Comparison of ENCODE assay signal across 23 cellular contexts in genomic region chr15:26132786-26133185, GRCh38.
A peak's percentile ranks its signal among the peaks of the same experiment; 100 is the strongest.
DNase-seq lines count a peak whose midpoint lies in the region; ATAC-seq and TF ChIP-seq lines count a peak whose summit lies in the region.
"Had no signal": no experiment of that assay in that cellular context is flagged by ENCODE, and none has a peak within 500 bp of the region (broad histone marks: within the 10 kb centered on the region; RNA-seq: fewer than 3 reads in every experiment).

No MANE protein-coding gene starts in this region.

- H4K20me1 ChIP-seq in PC-3 (ENCODE audit: low read length) = no peaks in the 10 kb centered on the region

- H3K4me1 Mint-ChIP-seq in activated CD4-positive, alpha-beta memory T cell treated with anti-CD3 and anti-CD28 coated beads, Interleukin-2, amount 10 ng/mL, durations not matched to agents 7 days and 5 days = no peaks in the 10 kb centered on the region
- H3K4me1 Mint-ChIP-seq: CD4-positive, CD25-positive, alpha-beta regulatory T cell; T-helper 17 cell had no signal

- no peaks in the 10 kb centered on the region for H3K36me3 ChIP-seq in mesendoderm (ENCODE audit: control insufficient read depth, insufficient read depth, low read length)
- H3K36me3 ChIP-seq in PC-3 (ENCODE audit: low read depth, low read length) = no peaks in the 10 kb centered on the region
- H3K36me3 ChIP-seq: SJSA1 had no signal

- POLR2A ChIA-PET in activated CD4-positive, alpha-beta memory T cell treated with anti-CD3 and anti-CD28 coated beads, Interleukin-2, amount 10 ng/mL, durations not matched to agents 7 days and 5 days (lab: Charles Lee) = no interaction called here
- POLR2A ChIA-PET in PC-3 (lab: Charles Lee; ENCODE audit: unreplicated experiment) = no interaction called here

- H3K27ac Mint-ChIP-seq in activated CD4-positive, alpha-beta memory T cell treated with anti-CD3 and anti-CD28 coated beads, Interleukin-2, amount 10 ng/mL, durations not matched to agents 7 days and 5 days = no peak overlapping the region
- H3K27ac Mint-ChIP-seq: CD4-positive, CD25-positive, alpha-beta regulatory T cell; HFFc6; T-helper 17 cell had no signal

- 0 out of 2 replicates have a peak, but pooled peaks cover 6% of the 10 kb centered on the region for H3K9me3 ChIP-seq in PC-3 (ENCODE audit: low read length)
- H3K9me3 ChIP-seq: SJSA1 had no signal

- H3K4me2 ChIP-seq in mesendoderm (ENCODE audit: low read length) = no peak overlapping the region
- H3K4me2 ChIP-seq in PC-3 (ENCODE audit: low read length) = no peak overlapping the region
- H3K4me2 ChIP-seq: KMS-11 had no signal

- H3K9me2 ChIP-seq in PC-3 (replicated peaks; ENCODE audit: low read length) = no peaks in the 10 kb centered on the region

- no peak overlapping the region for H3K23ac ChIP-seq in mesendoderm (ENCODE audit: low read length)

- peak overlapping the region; percentile 68 for H3K18ac ChIP-seq in mesendoderm (ENCODE audit: low read length)

- H3K79me2 ChIP-seq in mesendoderm (ENCODE audit: control insufficient read depth, insufficient read depth, low read length) (no peaks in the 10 kb centered on the region), PC-3 (ENCODE audit: low read length) (no peaks in the 10 kb centered on the region)

- H3F3A ChIP-seq in PC-3 (ENCODE audit: low read length, unreplicated experiment) = no peaks in the 10 kb centered on the region

- no peaks in the 10 kb centered on the region for H3K9me3 Mint-ChIP-seq in activated CD4-positive, alpha-beta memory T cell treated with anti-CD3 and anti-CD28 coated beads, Interleukin-2, amount 10 ng/mL, durations not matched to agents 7 days and 5 days
- H3K9me3 Mint-ChIP-seq: HFFc6 had no signal

- no peak overlapping the region for H3K4me3 Mint-ChIP-seq in activated CD4-positive, alpha-beta memory T cell treated with anti-CD3 and anti-CD28 coated beads, Interleukin-2, amount 10 ng/mL, durations not matched to agents 7 days and 5 days
- H3K4me3 Mint-ChIP-seq: CD4-positive, CD25-positive, alpha-beta regulatory T cell; HFFc6; T-helper 17 cell had no signal

- intact Hi-C loops in PC-3 (cut with micrococcal nuclease) = no loop called here

- no CpG with 5 or more reads among the region's 3 CpGs for WGBS in mesendoderm (ENCODE audit: extremely low coverage, insufficient coverage, low lambda C conversion rate)

- no peak overlapping the region for H2BK15ac ChIP-seq in mesendoderm (replicated peaks; ENCODE audit: low read depth)

- TF ChIP-seq CTCF in choroid plexus epithelial cell (conservative IDR thresholded peaks at IDR 0.05; ENCODE audit: low read depth, low read length) = no peak
- no peak for TF ChIP-seq CTCF in PC-3 (conservative IDR thresholded peaks at IDR 0.05; ENCODE audit: low read depth, low read length)

- CTCF ChIA-PET in activated CD4-positive, alpha-beta memory T cell treated with anti-CD3 and anti-CD28 coated beads, Interleukin-2, amount 10 ng/mL, durations not matched to agents 7 days and 5 days (lab: Charles Lee) = no interaction called here
- CTCF ChIA-PET in PC-3 (lab: Charles Lee) = no interaction called here

- H3K27me3 ChIP-seq in mesendoderm (ENCODE audit: insufficient read depth, low read length, poor library complexity) (no peaks in the 10 kb centered on the region), PC-3 (ENCODE audit: low read length) (peaks cover 17% of the 10 kb centered on the region)
- H3K27me3 ChIP-seq: SJSA1 had no signal

- no peaks in the 10 kb centered on the region for H3K27me3 Mint-ChIP-seq in activated CD4-positive, alpha-beta memory T cell treated with anti-CD3 and anti-CD28 coated beads, Interleukin-2, amount 10 ng/mL, durations not matched to agents 7 days and 5 days

- peak overlapping the region; percentile 54 for H3K56ac ChIP-seq in mesendoderm (ENCODE audit: low read length)

- no peak overlapping the region for H3K27ac ChIP-seq in mesendoderm (ENCODE audit: low read depth, low read length)
- H3K27ac ChIP-seq in PC-3 (ENCODE audit: low read length) = no peak overlapping the region
- H3K27ac ChIP-seq: KMS-11, SJSA1 had no signal

- H3K9ac ChIP-seq in mesendoderm (ENCODE audit: low read length) = no peak overlapping the region
- no peak overlapping the region for H3K9ac ChIP-seq in PC-3 (ENCODE audit: low read length)
- H3K9ac ChIP-seq: KMS-11 had no signal

- no peaks in the 10 kb centered on the region for H3K36me3 Mint-ChIP-seq in activated CD4-positive, alpha-beta memory T cell treated with anti-CD3 and anti-CD28 coated beads, Interleukin-2, amount 10 ng/mL, durations not matched to agents 7 days and 5 days (ENCODE audit: low read depth)
- H3K36me3 Mint-ChIP-seq: CD4-positive, CD25-positive, alpha-beta regulatory T cell had no signal

- H2BK120ac ChIP-seq in mesendoderm (ENCODE audit: low read depth, low read length) = no peak overlapping the region

- H2AFZ ChIP-seq in PC-3 (ENCODE audit: low read length) = no peak overlapping the region

- no peak overlapping the region for H4K5ac ChIP-seq in mesendoderm (ENCODE audit: low read length)

- H4K8ac ChIP-seq in mesendoderm (ENCODE audit: low read depth, low read length) = no peak overlapping the region

- DNase-seq in EH (ENCODE audit: low read depth) = peak; percentile 4
- DNase-seq in HT1080 (ENCODE audit: low read depth) = peak; percentile 38
- DNase-seq in choroid plexus epithelial cell (ENCODE audit: low read depth) = peak; percentile 3
- DNase-seq in mesendoderm = peak; percentile 64
- DNase-seq in activated CD4-positive, alpha-beta memory T cell treated with anti-CD3 and anti-CD28 coated beads, Interleukin-2, amount 10 ng/mL, durations not matched to agents 7 days and 5 days = no peak
- DNase-seq in PC-3 = no peak
- no peak for DNase-seq in NCI-H2171 (lab: John Stamatoyannopoulos, UW)
- DNase-seq: ACHN; CD4-positive, CD25-positive, alpha-beta regulatory T cell; COR-L47; DMS 273 treated with DMSO at 0.1 percent for 48 hours; GF-D8; GOT3; HFFc6; NCI-H1436; NCI-H1930; NCI-H446; NCI-H774; T-helper 17 cell had no signal

- no peak overlapping the region for H2BK5ac ChIP-seq in mesendoderm (ENCODE audit: low read length)

- BruUV-seq in PC-3 (replicated peaks; lab: Mats Ljungman, UMichigan) = no TSS peak

- peaks cover 9% of the 10 kb centered on the region for H3K4me1 ChIP-seq in mesendoderm (ENCODE audit: control insufficient read depth, low read depth, low read length)
- no peaks in the 10 kb centered on the region for H3K4me1 ChIP-seq in PC-3 (ENCODE audit: insufficient read depth, low read length)
- H3K4me1 ChIP-seq: SJSA1 had no signal

- ATAC-seq in PC-3 (no peak), GM18867 (IDR thresholded peaks at IDR 0.05; ENCODE audit: unreplicated experiment) (no peak)
- ATAC-seq: HepG2, T-helper 17 cell had no signal

- H3K4me3 ChIP-seq in choroid plexus epithelial cell (ENCODE audit: low read depth, low read length) (no peak overlapping the region), mesendoderm (ENCODE audit: low read length) (no peak overlapping the region), PC-3 (ENCODE audit: low read length) (no peak overlapping the region)
- H3K4me3 ChIP-seq: SJSA1 had no signal

- no peak overlapping the region for H3K4ac ChIP-seq in mesendoderm (ENCODE audit: low read depth, low read length)

- no peaks in the 10 kb centered on the region for H3K79me1 ChIP-seq in mesendoderm (ENCODE audit: low read length)

- no peak overlapping the region for H2AK5ac ChIP-seq in mesendoderm (ENCODE audit: low read length)

Comparison
In these comparisons a context has a peak if more than half of its experiments do, and no peak if none do; other contexts are left out.
1. DNase-seq: peak in EH (single experiment), HT1080 (single experiment), choroid plexus epithelial cell (single experiment) and mesendoderm (single experiment); none in activated CD4-positive, alpha-beta memory T cell treated with anti-CD3 and anti-CD28 coated beads, Interleukin-2, amount 10 ng/mL, durations not matched to agents 7 days and 5 days (single experiment), PC-3 (single experiment) and NCI-H2171 (single experiment).